In genomic region chr12:105479710-105480109, GRCh38 we compare ENCODE assay signal across 1 cellular context.
TF ChIP-seq lines count a peak whose summit lies in the region.

No MANE protein-coding gene starts in this region.

TF ChIP-seq in GM23338, 12 proteins besides CTCF, POLR2A, EP300 and RAD21 (continued from another document):
- TF ChIP-seq ZNF462 (CRISPR knock-in tag; IDR thresholded peaks at IDR 0.05) (no peak), ZNF331 (CRISPR knock-in tag; IDR thresholded peaks at IDR 0.05; ENCODE audit: low read depth) (no peak), NANOG (IDR thresholded peaks at IDR 0.05; ENCODE audit: borderline replicate concordance) (no peak), EZH2 (IDR thresholded peaks at IDR 0.05; ENCODE audit: low read depth, unreplicated experiment) (no peak), JUNB (IDR thresholded peaks at IDR 0.05; ENCODE audit: unreplicated experiment) (no peak), CREB1 (CRISPR knock-in tag; IDR thresholded peaks at IDR 0.05; ENCODE audit: low read depth) (no peak), EZH2phosphoT487 (IDR thresholded peaks at IDR 0.05; ENCODE audit: unreplicated experiment) (no peak)
